11 cellular contexts compared by ENCODE assay signal in the genomic region with DNA sequence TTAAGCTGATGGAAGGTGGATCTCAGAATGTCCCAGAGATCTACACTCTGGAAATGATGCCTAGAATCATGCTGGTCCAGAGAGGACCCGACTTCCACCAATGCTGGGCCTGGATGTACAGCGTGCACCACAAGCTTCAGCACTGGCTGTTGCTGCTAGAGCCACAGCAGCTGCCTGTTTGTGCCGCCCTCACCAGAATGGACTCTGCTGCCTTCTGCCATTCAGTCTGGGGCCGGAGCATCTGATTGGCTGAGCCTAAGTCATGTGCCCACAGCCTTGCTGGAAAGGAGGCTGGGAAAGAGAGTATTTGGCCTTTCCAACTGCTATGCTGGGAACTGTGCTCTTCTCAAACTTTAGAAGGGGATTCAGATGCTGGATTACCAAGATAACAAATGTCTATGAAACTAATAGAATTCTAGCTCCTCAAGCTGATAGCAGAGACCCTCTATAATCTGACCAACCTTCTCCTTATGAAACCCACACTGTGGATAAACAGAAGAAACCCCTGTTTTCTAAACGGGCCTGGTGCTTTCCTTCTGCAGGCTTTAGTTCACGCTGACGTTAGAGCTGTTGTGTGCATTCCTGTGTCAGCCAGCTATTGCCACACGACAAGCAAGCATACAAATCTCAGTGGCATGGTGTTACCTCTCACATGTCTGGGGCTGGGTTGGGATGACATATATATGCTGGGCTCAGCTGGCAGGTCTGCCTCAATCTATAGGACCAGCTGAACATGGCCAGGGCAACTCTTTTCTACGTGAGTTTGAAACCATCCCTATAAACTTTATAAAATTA. TPM values are rescaled to one million over a fixed set of nuclear protein-coding genes. Genes with fewer than 3 reads are reported as not detected.
DNase-seq lines count a peak whose midpoint lies in the region; ATAC-seq lines count a peak whose summit lies in the region.
"Had no signal": no experiment of that assay in that cellular context is flagged by ENCODE, and none has a peak within 500 bp of the region (broad histone marks: within the 10 kb centered on the region; RNA-seq: fewer than 3 reads in every experiment).

No MANE protein-coding gene starts in this region.

- H3K4me2 ChIP-seq in Karpas-422 (ENCODE audit: low read depth, low read length, poor library complexity, severe bottlenecking), result no peak overlapping the region
- H3K4me2 ChIP-seq in trophoblast cell (ENCODE audit: low read length), result no peak overlapping the region

- H3K18ac ChIP-seq in trophoblast cell (ENCODE audit: low read length), result no peak overlapping the region

- H3K4me3 ChIP-seq in Karpas-422 (ENCODE audit: low read length) (no peak overlapping the region), trophoblast cell (ENCODE audit: low read depth, low read length) (no peak overlapping the region)

- H2AFZ ChIP-seq in Karpas-422 (ENCODE audit: low read length) (no peak overlapping the region), trophoblast cell (ENCODE audit: insufficient read depth, low read length, poor library complexity) (no peak overlapping the region)

- no peak overlapping the region for H4K12ac ChIP-seq in trophoblast cell (ENCODE audit: low read depth, low read length)

- H2BK5ac ChIP-seq in trophoblast cell (ENCODE audit: low read depth, low read length, poor library complexity), result no peak overlapping the region

- H3K4ac ChIP-seq in trophoblast cell (ENCODE audit: low read depth, low read length), result no peak overlapping the region

- no peak overlapping the region for H3K9ac ChIP-seq in Karpas-422 (ENCODE audit: low read length)
- no peak overlapping the region for H3K9ac ChIP-seq in trophoblast cell (ENCODE audit: low read length)

- H3K9me3 ChIP-seq in Karpas-422 (ENCODE audit: low read length) (no peaks in the 10 kb centered on the region), trophoblast cell (ENCODE audit: insufficient read depth, low read depth, low read length) (peaks cover 2% of the 10 kb centered on the region)

- no peak overlapping the region for H2AK5ac ChIP-seq in trophoblast cell (ENCODE audit: low read length)

- no peak overlapping the region for H4K91ac ChIP-seq in trophoblast cell (ENCODE audit: low read depth, low read length)

- DNase-seq in AG20443 (ENCODE audit: low spot score), result peak; percentile 51
- peak; percentile 49 for DNase-seq in Karpas-422
- peak; percentile 86 for DNase-seq in cerebellar cortex (ENCODE audit: low spot score)
- peak; percentile 90 for DNase-seq in medulla oblongata (ENCODE audit: extremely low spot score)
- DNase-seq in DMS79 treated with DMSO at 0.1 percent for 48 hours (lab: John Stamatoyannopoulos, UW), result no peak
- DNase-seq in T-helper 2 cell, result no peak
- DNase-seq in trophoblast cell, result no peak
- DNase-seq: CD8-positive, alpha-beta T cell; effector memory CD8-positive, alpha-beta T cell; SIG-M5 had no signal

- ATAC-seq in GM18517 (IDR thresholded peaks at IDR 0.05; ENCODE audit: unreplicated experiment), result no peak
- ATAC-seq: CD8-positive, alpha-beta T cell; effector memory CD8-positive, alpha-beta T cell had no signal

- H2BK120ac ChIP-seq in trophoblast cell (ENCODE audit: insufficient read depth, low read length, poor library complexity), result no peak overlapping the region

- no peaks in the 10 kb centered on the region for H3K9me2 ChIP-seq in Karpas-422 (replicated peaks; ENCODE audit: insufficient read depth, low read length)

- H3K27ac ChIP-seq in Karpas-422 (ENCODE audit: low read length) (no peak overlapping the region), trophoblast cell (ENCODE audit: low read depth, low read length) (no peak overlapping the region)

- H4K8ac ChIP-seq in trophoblast cell (ENCODE audit: low read depth, low read length), result no peak overlapping the region

- no CpG with 5 or more reads among the region's 9 CpGs for WGBS in trophoblast cell (ENCODE audit: extremely low coverage, insufficient coverage, insufficient read length)

- H3K14ac ChIP-seq in trophoblast cell (ENCODE audit: low read length), result no peak overlapping the region

- H3K4me1 ChIP-seq in Karpas-422 (ENCODE audit: low read length) (peaks cover 8% of the 10 kb centered on the region), trophoblast cell (ENCODE audit: control insufficient read depth in 1 of 2, insufficient read depth in 2 of 2, low read length in 2 of 2) (no peaks in the 10 kb centered on the region)

- no peaks in the 10 kb centered on the region for H4K20me1 ChIP-seq in Karpas-422 (ENCODE audit: insufficient read depth, low read depth, low read length)

- H3K36me3 ChIP-seq in Karpas-422 (ENCODE audit: insufficient read depth, low read length) (no peaks in the 10 kb centered on the region), trophoblast cell (ENCODE audit: control insufficient read depth in 1 of 2, insufficient read depth in 2 of 2, low read length in 2 of 2) (no peaks in the 10 kb centered on the region)

- H3K27me3 ChIP-seq in Karpas-422 (ENCODE audit: low read length) (no peaks in the 10 kb centered on the region), trophoblast cell (ENCODE audit: insufficient read depth, low read length) (no peaks in the 10 kb centered on the region)

- no peaks in the 10 kb centered on the region for H3K79me1 ChIP-seq in trophoblast cell (ENCODE audit: low read length)

- H3K79me2 ChIP-seq in Karpas-422 (ENCODE audit: low read length) (no peaks in the 10 kb centered on the region), trophoblast cell (ENCODE audit: control insufficient read depth, insufficient read depth, low read length, poor library complexity) (no peaks in the 10 kb centered on the region)

- H2BK12ac ChIP-seq in trophoblast cell (ENCODE audit: low read length), result no peak overlapping the region

- no peak overlapping the region for H3K23ac ChIP-seq in trophoblast cell (ENCODE audit: low read length)

RNA-seq across cellular contexts. Expression of gene LOXHD1, which starts 4.1 kb away (rescaled TPM):
- not detected in 2 replicates for total RNA-seq in Karpas-422 (2014; rRNA removed; shearing (Covaris generic); ENCODE audit: low replicate concordance)
- polyA plus RNA-seq in trophoblast cell (2013), result not detected in 2 replicates

Comparison
In these comparisons a context has a peak if more than half of its experiments do, and no peak if none do; other contexts are left out.
1. DNase-seq: peak in AG20443 (single experiment), Karpas-422 (single experiment), cerebellar cortex (single experiment) and medulla oblongata (single experiment); none in DMS79 treated with DMSO at 0.1 percent for 48 hours (single experiment), T-helper 2 cell (0 of 5) and trophoblast cell (0 of 2).